Comparison of ENCODE assay signal across 19 cellular contexts in genomic region chr2:221492606-221493005, GRCh38.
"Had no signal": no experiment of that assay in that cellular context is flagged by ENCODE, and none has a peak within 500 bp of the region (broad histone marks: within the 10 kb centered on the region; RNA-seq: fewer than 3 reads in every experiment).

No MANE protein-coding gene starts in this region.

- DNase-seq: activated CD4-positive, alpha-beta memory T cell treated with anti-CD3 and anti-CD28 coated beads for 36 hours; activated gamma-delta T cell; activated T-cell treated with anti-CD3 and anti-CD28 coated beads, Interleukin-2, amount 50 U/mL, for 48 hours; glutamatergic neuron; left colon; naive B cell; nucleus accumbens; right lobe of liver; spleen; stimulated activated CD4-positive, alpha-beta T cell treated with anti-CD3 and anti-CD28 coated beads, Interleukin-1b, Interleukin-23, amount 100 ng/mL, for 48 hours; stimulated activated naive CD4-positive, alpha-beta T cell; T-cell; T1000; trophoblast cell had no signal

- H3K9me3 ChIP-seq: breast epithelium, esophagus muscularis mucosa, right lobe of liver, spleen had no signal

- H3K27ac ChIP-seq: breast epithelium, esophagus muscularis mucosa, right lobe of liver, spleen had no signal

- H3K9me3 Mint-ChIP-seq: activated CD4-positive, alpha-beta memory T cell treated with anti-CD3 and anti-CD28 coated beads for 36 hours; naive B cell; T-cell had no signal

- H3K27ac Mint-ChIP-seq: activated CD4-positive, alpha-beta memory T cell treated with anti-CD3 and anti-CD28 coated beads for 36 hours; activated naive CD8-positive, alpha-beta T cell; naive B cell; progenitor cell of endocrine pancreas; T-cell had no signal

- H3K36me3 Mint-ChIP-seq: activated naive CD8-positive, alpha-beta T cell; naive B cell had no signal

- H3K36me3 ChIP-seq: breast epithelium, esophagus muscularis mucosa, right lobe of liver, spleen had no signal

- H3K4me3 Mint-ChIP-seq: activated CD4-positive, alpha-beta memory T cell treated with anti-CD3 and anti-CD28 coated beads for 36 hours; activated naive CD8-positive, alpha-beta T cell; naive B cell; T-cell had no signal

- H3K4me3 ChIP-seq: breast epithelium, esophagus muscularis mucosa, lung, right lobe of liver, spleen had no signal

- H3K4me1 ChIP-seq: breast epithelium, esophagus muscularis mucosa, right lobe of liver, spleen had no signal

- H3K27me3 Mint-ChIP-seq: activated CD4-positive, alpha-beta memory T cell treated with anti-CD3 and anti-CD28 coated beads for 36 hours; activated naive CD8-positive, alpha-beta T cell; naive B cell; progenitor cell of endocrine pancreas; T-cell had no signal
